8 cellular contexts compared by ENCODE assay signal in the genomic region with DNA sequence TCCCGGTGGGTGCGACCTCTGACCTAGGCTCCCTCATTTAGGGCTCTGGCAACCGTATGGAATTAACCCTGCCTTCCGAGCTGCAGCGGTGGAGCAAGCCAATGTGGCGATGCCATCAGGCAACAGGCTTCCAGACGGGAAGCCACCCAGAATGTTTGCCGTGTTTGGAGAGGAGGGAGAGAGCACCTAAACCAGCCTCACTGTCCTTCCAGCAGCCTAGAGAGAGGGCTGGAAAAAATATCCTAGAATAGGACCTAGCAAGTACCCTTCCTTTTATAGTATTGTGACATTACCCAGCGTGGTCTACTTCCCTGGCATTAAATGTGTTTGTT. TPM values are rescaled to one million over a fixed set of nuclear protein-coding genes. Genes with fewer than 3 reads are reported as not detected.
DNase-seq lines count a peak whose midpoint lies in the region; ATAC-seq, FAIRE-seq and TF ChIP-seq lines count a peak whose summit lies in the region.

No MANE protein-coding gene starts in this region.

- DNase-seq in CD8-positive, alpha-beta T cell = no peak
- DNase-seq in NB4 (ENCODE audit: low read depth) = no peak
- no peak for DNase-seq in HPDE6-E6E7 (ENCODE audit: extremely low spot score)
- no peak for DNase-seq in small intestine

- CTCF ChIA-PET in CD8-positive, alpha-beta T cell (lab: Charles Lee) = interaction anchor here (0.8 to 10.8 kb wide), 12 partner anchors 11 to 1790 kb away, joined by 3 to 155 read pairs (median 3); partner anchors contain the start of gene ALG10B

- no peak for TF ChIP-seq EP300 in neural cell (conservative IDR thresholded peaks at IDR 0.05; ENCODE audit: poor library complexity, severe bottlenecking)

- H4K20me1 ChIP-seq in neural cell (ENCODE audit: insufficient read depth) = no peaks in the 10 kb centered on the region

- TF ChIP-seq POLR2A in NB4 (IDR thresholded peaks at IDR 0.05; ENCODE audit: extremely low read depth, insufficient read length) = no peak

- no peak overlapping the region for H3K4me2 ChIP-seq in neural cell (ENCODE audit: low read length)

- no peaks in the 10 kb centered on the region for H3K27me3 ChIP-seq in CD8-positive, alpha-beta T cell (ENCODE audit: insufficient read depth, low read length)
- H3K27me3 ChIP-seq in duodenal mucosa (ENCODE audit: control insufficient read depth in 1 of 2, insufficient read depth in 2 of 2, low read length in 2 of 2) (no peaks in the 10 kb centered on the region), neural cell (ENCODE audit: insufficient read depth, low read depth, low read length) (no peaks in the 10 kb centered on the region), small intestine (ENCODE audit: control insufficient read depth in 2 of 2, insufficient read depth in 2 of 2, low read length in 2 of 2) (no peaks in the 10 kb centered on the region)

- peak overlapping the region; percentile 55 for H3K27ac ChIP-seq in CD8-positive, alpha-beta T cell (ENCODE audit: low read depth, low read length)
- H3K27ac ChIP-seq in duodenal mucosa (ENCODE audit: low read depth, low read length) = no peak overlapping the region
- H3K27ac ChIP-seq in neural cell (ENCODE audit: low read length) = no peak overlapping the region
- H3K27ac ChIP-seq in small intestine (ENCODE audit: low read depth in 1 of 2, low read length in 1 of 2) = no peak overlapping the region

- H3K9me3 ChIP-seq in CD8-positive, alpha-beta T cell (ENCODE audit: low read length) = no peaks in the 10 kb centered on the region
- H3K9me3 ChIP-seq in duodenal mucosa (ENCODE audit: control insufficient read depth in 1 of 2, low read length in 2 of 2) (no peaks in the 10 kb centered on the region), neural cell (ENCODE audit: low read length) (no peaks in the 10 kb centered on the region), small intestine (ENCODE audit: control insufficient read depth, low read depth) (no peaks in the 10 kb centered on the region)

- H3K36me3 ChIP-seq in CD8-positive, alpha-beta T cell (ENCODE audit: insufficient read depth, low read length) = no peaks in the 10 kb centered on the region
- no peaks in the 10 kb centered on the region for H3K36me3 ChIP-seq in duodenal mucosa (ENCODE audit: control insufficient read depth in 1 of 2, insufficient read depth in 2 of 2, low read length in 2 of 2)
- no peaks in the 10 kb centered on the region for H3K36me3 ChIP-seq in neural cell (ENCODE audit: insufficient read depth, low read length)
- no peaks in the 10 kb centered on the region for H3K36me3 ChIP-seq in small intestine (ENCODE audit: control insufficient read depth in 2 of 2, insufficient read depth in 2 of 2, low read length in 2 of 2)

- peak overlapping the region; percentile 76 for H3K27ac Mint-ChIP-seq in CD8-positive, alpha-beta T cell

- H3K27me3 Mint-ChIP-seq in CD8-positive, alpha-beta T cell (ENCODE audit: low read depth) = no peaks in the 10 kb centered on the region

- H3K9me3 Mint-ChIP-seq in CD8-positive, alpha-beta T cell = no peaks in the 10 kb centered on the region

- H3K4me3 ChIP-seq in CD8-positive, alpha-beta T cell (ENCODE audit: low read depth, low read length) = peak overlapping the region; percentile 72
- H3K4me3 ChIP-seq in NB4 (ENCODE audit: low read depth, low read length) = peak overlapping the region; percentile 60
- peak overlapping the region; percentile 84 to 85 for H3K4me3 ChIP-seq in duodenal mucosa (ENCODE audit: low read depth in 1 of 2, low read length in 2 of 2)
- peak overlapping the region; percentile 92 for H3K4me3 ChIP-seq in neural cell (ENCODE audit: low read length)
- peak overlapping the region in 1 of 2 donors; percentile 68 for H3K4me3 ChIP-seq in small intestine (ENCODE audit: low read depth in 1 of 2, low read length in 2 of 2)

- no peaks in the 10 kb centered on the region for H3K9me2 ChIP-seq in neural cell (ENCODE audit: insufficient read depth, low read length)

- ATAC-seq in CD8-positive, alpha-beta T cell = no peak
- ATAC-seq in GM18870 (IDR thresholded peaks at IDR 0.05; ENCODE audit: unreplicated experiment) (no peak), GM21360 (IDR thresholded peaks at IDR 0.05; ENCODE audit: unreplicated experiment) (no peak)

- no peak for TF ChIP-seq CTCF in CD8-positive, alpha-beta T cell (IDR thresholded peaks at IDR 0.05)
- no peak for TF ChIP-seq CTCF in NB4 (IDR thresholded peaks at IDR 0.05; ENCODE audit: low read depth, low read length)
- TF ChIP-seq CTCF in neural cell (IDR thresholded peaks at IDR 0.05; ENCODE audit: poor library complexity, severe bottlenecking) = no peak

- no peak overlapping the region for H2AFZ ChIP-seq in neural cell (ENCODE audit: low read depth, low read length)

- peaks cover 2% of the 10 kb centered on the region for H3K36me3 Mint-ChIP-seq in CD8-positive, alpha-beta T cell

- H3K79me2 ChIP-seq in neural cell (replicated peaks; ENCODE audit: insufficient read depth, low read length) = no peaks in the 10 kb centered on the region

- intact Hi-C loops in CD8-positive, alpha-beta T cell (cut with DNase I, micrococcal nuclease) = loop anchor here (2.0 to 10.0 kb wide), 9 partner anchors 341 to 1969 kb away; partner anchors contain the start of genes ABCD2 (in 2 of the 2) and ALG10B (in 1 of the 2)

- no peak for TF ChIP-seq RAD21 in neural cell (conservative IDR thresholded peaks at IDR 0.05)

- 3 to 16% (median 13%) methylated on average over 9 of the region's 9 CpGs for WGBS in small intestine, 3 donors

- no peak for FAIRE-seq in small intestine (lab: Jason Lieb, UNC)

- H3K9ac ChIP-seq in duodenal mucosa (ENCODE audit: low read depth in 1 of 2, low read length in 2 of 2) = no peak overlapping the region
- H3K9ac ChIP-seq in neural cell (ENCODE audit: low read length) = no peak overlapping the region

- peaks cover 19% of the 10 kb centered on the region for H3K4me1 ChIP-seq in CD8-positive, alpha-beta T cell (ENCODE audit: insufficient read depth, low read length)
- peaks cover 25 to 34% of the 10 kb centered on the region in 2 donors for H3K4me1 ChIP-seq in duodenal mucosa (ENCODE audit: control insufficient read depth in 1 of 2, insufficient read depth in 2 of 2, low read length in 2 of 2)
- peaks cover 0 to 1% of the 10 kb centered on the region in 2 donors for H3K4me1 ChIP-seq in small intestine (ENCODE audit: control insufficient read depth in 2 of 2, insufficient read depth in 1 of 2, low read depth in 1 of 2, low read length in 1 of 2)

- no peaks in the 10 kb centered on the region for H3F3A ChIP-seq in neural cell (ENCODE audit: insufficient read depth, low read length, poor library complexity, severe bottlenecking)

- H3K4me3 Mint-ChIP-seq in CD8-positive, alpha-beta T cell = peak overlapping the region; percentile 92

- peaks cover 43% of the 10 kb centered on the region for H3K4me1 Mint-ChIP-seq in CD8-positive, alpha-beta T cell (ENCODE audit: low read depth)

- POLR2A ChIA-PET in CD8-positive, alpha-beta T cell (lab: Charles Lee) = interaction anchor here (0.6 to 1.7 kb wide), 4 partner anchors 11 to 484 kb away, joined by 3 to 6 read pairs (median 4); no protein-coding TSS in a partner anchor

TF ChIP-seq in neural cell, 6 proteins besides CTCF, POLR2A, EP300 and RAD21:
- TF ChIP-seq POLR2AphosphoS5 (IDR thresholded peaks at IDR 0.05) (no peak), MXI1 (conservative IDR thresholded peaks at IDR 0.05; ENCODE audit: poor library complexity, severe bottlenecking) (no peak), SMC3 (conservative IDR thresholded peaks at IDR 0.05; ENCODE audit: poor library complexity) (no peak), EZH2 (IDR thresholded peaks at IDR 0.05; ENCODE audit: borderline replicate concordance, insufficient read depth, low read length, poor library complexity, severe bottlenecking) (no peak)
- TF ChIP-seq, protein P1, sequence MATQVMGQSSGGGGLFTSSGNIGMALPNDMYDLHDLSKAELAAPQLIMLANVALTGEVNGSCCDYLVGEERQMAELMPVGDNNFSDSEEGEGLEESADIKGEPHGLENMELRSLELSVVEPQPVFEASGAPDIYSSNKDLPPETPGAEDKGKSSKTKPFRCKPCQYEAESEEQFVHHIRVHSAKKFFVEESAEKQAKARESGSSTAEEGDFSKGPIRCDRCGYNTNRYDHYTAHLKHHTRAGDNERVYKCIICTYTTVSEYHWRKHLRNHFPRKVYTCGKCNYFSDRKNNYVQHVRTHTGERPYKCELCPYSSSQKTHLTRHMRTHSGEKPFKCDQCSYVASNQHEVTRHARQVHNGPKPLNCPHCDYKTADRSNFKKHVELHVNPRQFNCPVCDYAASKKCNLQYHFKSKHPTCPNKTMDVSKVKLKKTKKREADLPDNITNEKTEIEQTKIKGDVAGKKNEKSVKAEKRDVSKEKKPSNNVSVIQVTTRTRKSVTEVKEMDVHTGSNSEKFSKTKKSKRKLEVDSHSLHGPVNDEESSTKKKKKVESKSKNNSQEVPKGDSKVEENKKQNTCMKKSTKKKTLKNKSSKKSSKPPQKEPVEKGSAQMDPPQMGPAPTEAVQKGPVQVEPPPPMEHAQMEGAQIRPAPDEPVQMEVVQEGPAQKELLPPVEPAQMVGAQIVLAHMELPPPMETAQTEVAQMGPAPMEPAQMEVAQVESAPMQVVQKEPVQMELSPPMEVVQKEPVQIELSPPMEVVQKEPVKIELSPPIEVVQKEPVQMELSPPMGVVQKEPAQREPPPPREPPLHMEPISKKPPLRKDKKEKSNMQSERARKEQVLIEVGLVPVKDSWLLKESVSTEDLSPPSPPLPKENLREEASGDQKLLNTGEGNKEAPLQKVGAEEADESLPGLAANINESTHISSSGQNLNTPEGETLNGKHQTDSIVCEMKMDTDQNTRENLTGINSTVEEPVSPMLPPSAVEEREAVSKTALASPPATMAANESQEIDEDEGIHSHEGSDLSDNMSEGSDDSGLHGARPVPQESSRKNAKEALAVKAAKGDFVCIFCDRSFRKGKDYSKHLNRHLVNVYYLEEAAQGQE (IDR thresholded peaks at IDR 0.05; ENCODE audit: borderline replicate concordance) = no peak

RNA-seq across cellular contexts. Expression of gene SLC2A13, which starts 0.3 kb away (rescaled TPM):
- total RNA-seq in CD8-positive, alpha-beta T cell = 1 to 10 TPM; 2.1 to 2.3 TPM
- polyA plus RNA-seq in neural cell = 10.7 and 11.1 TPM in 2 replicates
- polyA minus RNA-seq in neural cell = 33.2 and 33.8 TPM in 2 replicates
- polyA plus RNA-seq in small intestine = 1 to 10 TPM; 1.1 to 4.3 (median 1.8) TPM
